1 cellular context compared by ENCODE assay signal in genomic region chr15:95698230-95698629, GRCh38.
TF ChIP-seq lines count a peak whose summit lies in the region.

No MANE protein-coding gene starts in this region.

TF ChIP-seq in HepG2, 621 proteins besides CTCF, POLR2A, EP300 and RAD21 (continued from another document):
- TF ChIP-seq ZNF30 (CRISPR knock-in tag; IDR thresholded peaks at IDR 0.05) (no peak), SIN3B (IDR thresholded peaks at IDR 0.05; ENCODE audit: low read length) (no peak), ZMYM3 (CRISPR knock-in tag; IDR thresholded peaks at IDR 0.05) (no peak), ZNF460 (CRISPR knock-in tag; IDR thresholded peaks at IDR 0.05; ENCODE audit: borderline replicate concordance) (no peak), GATA4 (IDR thresholded peaks at IDR 0.05; ENCODE audit: borderline replicate concordance, low read depth) (no peak)
- TF ChIP-seq, protein P1, sequence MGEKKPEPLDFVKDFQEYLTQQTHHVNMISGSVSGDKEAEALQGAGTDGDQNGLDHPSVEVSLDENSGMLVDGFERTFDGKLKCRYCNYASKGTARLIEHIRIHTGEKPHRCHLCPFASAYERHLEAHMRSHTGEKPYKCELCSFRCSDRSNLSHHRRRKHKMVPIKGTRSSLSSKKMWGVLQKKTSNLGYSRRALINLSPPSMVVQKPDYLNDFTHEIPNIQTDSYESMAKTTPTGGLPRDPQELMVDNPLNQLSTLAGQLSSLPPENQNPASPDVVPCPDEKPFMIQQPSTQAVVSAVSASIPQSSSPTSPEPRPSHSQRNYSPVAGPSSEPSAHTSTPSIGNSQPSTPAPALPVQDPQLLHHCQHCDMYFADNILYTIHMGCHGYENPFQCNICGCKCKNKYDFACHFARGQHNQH (CRISPR knock-in tag; IDR thresholded peaks at IDR 0.05) = no peak
